In the genomic region with DNA sequence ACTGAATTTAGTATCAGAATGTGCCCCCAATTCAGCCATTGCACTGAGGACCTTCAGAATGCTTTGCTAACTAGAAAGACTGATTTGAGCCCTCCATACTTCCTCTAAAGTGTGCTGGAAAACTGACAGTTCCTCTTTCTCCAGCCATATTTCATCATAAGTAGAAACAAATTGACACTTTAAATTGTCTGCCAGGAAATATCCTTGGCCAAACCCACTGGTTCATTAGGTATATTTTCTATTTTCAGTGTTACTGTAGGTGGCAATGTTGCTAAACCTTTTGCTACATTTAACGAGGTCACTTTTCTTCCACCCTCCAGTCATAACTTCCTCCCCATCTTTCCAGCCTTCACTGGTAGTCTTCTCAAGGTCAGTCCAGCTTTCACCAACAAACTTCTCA, we compare ENCODE assay signal across 1 cellular context.
TF ChIP-seq lines count a peak whose summit lies in the region.

No MANE protein-coding gene starts in this region.

TF ChIP-seq in K562, 482 proteins besides CTCF, POLR2A, EP300 and RAD21:
- TF ChIP-seq MEIS2 (IDR thresholded peaks at IDR 0.05; ENCODE audit: partially characterized antibody) (peak; percentile 55), SPI1 (IDR thresholded peaks at IDR 0.05; ENCODE audit: borderline replicate concordance, low read depth, low read length) (0 out of 2 replicates have a peak, but pooled peaks have one; percentile 3), ZNF717 (CRISPR knock-in tag; IDR thresholded peaks at IDR 0.05) (no peak)
